In the genomic region with DNA sequence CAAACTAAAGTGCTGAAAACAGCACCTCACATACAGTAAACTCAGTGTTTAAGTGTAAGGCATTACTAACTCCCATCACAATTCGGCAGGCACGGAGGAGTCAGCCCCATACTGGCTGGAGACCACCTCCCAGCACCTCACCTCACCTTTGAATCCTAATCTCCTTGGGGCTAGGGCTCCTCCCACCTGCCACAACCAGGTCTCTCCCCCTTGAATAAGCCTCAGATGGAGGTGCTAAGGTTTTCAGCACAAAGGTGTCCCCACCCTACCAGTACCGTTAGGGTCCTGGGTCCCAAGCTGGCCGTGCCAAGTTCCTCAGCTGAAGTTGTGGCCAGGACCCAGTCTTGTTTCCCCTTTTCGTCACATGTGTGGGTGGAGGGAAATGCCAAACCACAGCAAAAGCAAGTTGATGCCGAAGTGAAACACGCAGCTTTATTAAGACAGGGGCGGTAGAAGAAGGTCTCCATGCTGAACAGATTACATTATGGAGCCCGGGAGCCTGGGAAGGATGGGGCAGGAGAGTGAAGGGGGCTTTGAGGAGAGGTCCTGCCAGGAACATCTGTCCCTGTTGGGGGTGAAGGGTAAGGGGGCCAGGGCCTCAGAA, we compare ENCODE assay signal across 8 cellular contexts. TPM values are rescaled to one million over a fixed set of nuclear protein-coding genes. Genes with fewer than 3 reads are reported as not detected.
DNase-seq lines count a peak whose midpoint lies in the region; ATAC-seq and TF ChIP-seq lines count a peak whose summit lies in the region.

A gene with protein sequence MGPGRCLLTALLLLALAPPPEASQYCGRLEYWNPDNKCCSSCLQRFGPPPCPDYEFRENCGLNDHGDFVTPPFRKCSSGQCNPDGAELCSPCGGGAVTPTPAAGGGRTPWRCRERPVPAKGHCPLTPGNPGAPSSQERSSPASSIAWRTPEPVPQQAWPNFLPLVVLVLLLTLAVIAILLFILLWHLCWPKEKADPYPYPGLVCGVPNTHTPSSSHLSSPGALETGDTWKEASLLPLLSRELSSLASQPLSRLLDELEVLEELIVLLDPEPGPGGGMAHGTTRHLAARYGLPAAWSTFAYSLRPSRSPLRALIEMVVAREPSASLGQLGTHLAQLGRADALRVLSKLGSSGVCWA (minus strand): TSS at position 332 of the 604 bp plus-strand sequence. CDS start 1,272 bp downstream, outside the sequence.

- H3K27ac Mint-ChIP-seq in stimulated activated effector memory CD8-positive, alpha-beta T cell treated with anti-CD3 and anti-CD28 coated beads, Interleukin-12 subunit alpha, Interleukin-12 subunit beta, amount 100 ng/mL, for 72 hours = peak within 1 kb of the TSS; percentile 99

- no peak within 1 kb of the TSS for H2BK15ac ChIP-seq in mesendoderm (replicated peaks; ENCODE audit: low read depth)

- H3K79me2 ChIP-seq in DOHH2 (ENCODE audit: control insufficient read depth, low read length) = peaks cover 10% of the 10 kb centered on the region
- H3K79me2 ChIP-seq in OCI-LY3 (ENCODE audit: low read length) = peaks cover 15% of the 10 kb centered on the region
- no peaks in the 10 kb centered on the region for H3K79me2 ChIP-seq in mesendoderm (ENCODE audit: control insufficient read depth, insufficient read depth, low read length)

- H3K27ac ChIP-seq in DOHH2 (ENCODE audit: low read depth, low read length) (no peak within 1 kb of the TSS; the same call in 1 of the 2 replicates), OCI-LY3 (ENCODE audit: low read length) (peak within 1 kb of the TSS; percentile 91), mesendoderm (ENCODE audit: low read depth, low read length) (no peak within 1 kb of the TSS)

- peak within 1 kb of the TSS; percentile 34; the same call in 1 of the 2 replicates for H2AFZ ChIP-seq in OCI-LY3 (ENCODE audit: low read depth, low read length)

- no peaks in the 10 kb centered on the region for H3K9me2 ChIP-seq in DOHH2 (replicated peaks; ENCODE audit: control insufficient read depth, low read length)

- no peaks in the 10 kb centered on the region for H3K9me3 Mint-ChIP-seq in stimulated activated effector memory CD8-positive, alpha-beta T cell treated with anti-CD3 and anti-CD28 coated beads, Interleukin-12 subunit alpha, Interleukin-12 subunit beta, amount 100 ng/mL, for 72 hours

- H3K36me3 Mint-ChIP-seq in stimulated activated effector memory CD8-positive, alpha-beta T cell treated with anti-CD3 and anti-CD28 coated beads, Interleukin-12 subunit alpha, Interleukin-12 subunit beta, amount 100 ng/mL, for 72 hours = peaks cover 72% of the 10 kb centered on the region

- H2AK5ac ChIP-seq in mesendoderm (ENCODE audit: low read length) = no peak within 1 kb of the TSS

- no peak within 1 kb of the TSS for H3K4ac ChIP-seq in mesendoderm (ENCODE audit: low read depth, low read length)

- TF ChIP-seq CTCF in DOHH2 (IDR thresholded peaks at IDR 0.05; ENCODE audit: low read depth, low read length, poor library complexity, severe bottlenecking) = no peak
- TF ChIP-seq CTCF in OCI-LY3 (IDR thresholded peaks at IDR 0.05; ENCODE audit: low read depth, low read length) = no peak

- H3K56ac ChIP-seq in mesendoderm (ENCODE audit: low read length) = peak within 1 kb of the TSS; percentile 74

- no peak within 1 kb of the TSS for H4K5ac ChIP-seq in mesendoderm (ENCODE audit: low read length)

- no CpG with 5 or more reads among the region's 9 CpGs for WGBS in mesendoderm (ENCODE audit: extremely low coverage, insufficient coverage, low lambda C conversion rate)

- H3K27me3 ChIP-seq in DOHH2 (ENCODE audit: control insufficient read depth, low read length) (no peaks in the 10 kb centered on the region), OCI-LY3 (ENCODE audit: low read depth, low read length) (no peaks in the 10 kb centered on the region), mesendoderm (ENCODE audit: insufficient read depth, low read length, poor library complexity) (no peaks in the 10 kb centered on the region)

- peak within 1 kb of the TSS; percentile 95 for H3K4me2 ChIP-seq in DOHH2 (ENCODE audit: low read length)
- peak within 1 kb of the TSS; percentile 82 for H3K4me2 ChIP-seq in OCI-LY3 (ENCODE audit: low read length)
- no peak within 1 kb of the TSS for H3K4me2 ChIP-seq in mesendoderm (ENCODE audit: low read length)

- peak; percentile 59 for DNase-seq in activated T-helper 9 cell treated with anti-CD3 and anti-CD28 coated beads, Interleukin-2, amount 50 U/mL, for 16 hours (ENCODE audit: low read depth)
- DNase-seq in mesendoderm = no peak
- peak; percentile 67 to 83 for DNase-seq in stimulated activated effector memory CD8-positive, alpha-beta T cell treated with anti-CD3 and anti-CD28 coated beads, Interleukin-12 subunit alpha, Interleukin-12 subunit beta, amount 100 ng/mL, for 72 hours (ENCODE audit: low spot score in 2 of 2)
- DNase-seq in NCI-H1417 (lab: John Stamatoyannopoulos, UW) = no peak
- DNase-seq in NCI-H2107 (lab: John Stamatoyannopoulos, UW) = no peak
- no peak for DNase-seq in inferior parietal cortex (ENCODE audit: extremely low spot score)

- H4K20me1 ChIP-seq in DOHH2 (ENCODE audit: control insufficient read depth, insufficient read depth, low read depth, low read length) = no peaks in the 10 kb centered on the region
- peaks cover 9% of the 10 kb centered on the region; the same call in 1 of the 2 replicates for H4K20me1 ChIP-seq in OCI-LY3 (ENCODE audit: insufficient read depth, low read length)

- H3K36me3 ChIP-seq in DOHH2 (ENCODE audit: control insufficient read depth, low read length) = peaks cover 27% of the 10 kb centered on the region
- peaks cover 21% of the 10 kb centered on the region for H3K36me3 ChIP-seq in OCI-LY3 (replicated peaks; ENCODE audit: low read depth, low read length)
- peaks cover 7% of the 10 kb centered on the region for H3K36me3 ChIP-seq in mesendoderm (ENCODE audit: control insufficient read depth, insufficient read depth, low read length)

- peaks cover 47% of the 10 kb centered on the region for H3K4me1 ChIP-seq in DOHH2 (ENCODE audit: control insufficient read depth, low read length)
- peaks cover 38% of the 10 kb centered on the region for H3K4me1 ChIP-seq in OCI-LY3 (ENCODE audit: low read length)
- no peaks in the 10 kb centered on the region for H3K4me1 ChIP-seq in mesendoderm (ENCODE audit: control insufficient read depth, low read depth, low read length)

- H3K18ac ChIP-seq in mesendoderm (ENCODE audit: low read length) = no peak within 1 kb of the TSS

- H4K8ac ChIP-seq in mesendoderm (ENCODE audit: low read depth, low read length) = no peak within 1 kb of the TSS

- ATAC-seq in stimulated activated effector memory CD8-positive, alpha-beta T cell treated with anti-CD3 and anti-CD28 coated beads, Interleukin-12 subunit alpha, Interleukin-12 subunit beta, amount 100 ng/mL, for 72 hours = peak; percentile 3

- H3K79me1 ChIP-seq in mesendoderm (ENCODE audit: low read length) = no peaks in the 10 kb centered on the region

- H2BK5ac ChIP-seq in mesendoderm (ENCODE audit: low read length) = no peak within 1 kb of the TSS

- H3K4me3 ChIP-seq in DOHH2 (ENCODE audit: low read length) = peak within 1 kb of the TSS; percentile 87; the same call in 1 of the 2 replicates
- H3K4me3 ChIP-seq in OCI-LY3 (ENCODE audit: low read length) = peak within 1 kb of the TSS; percentile 82
- no peak within 1 kb of the TSS for H3K4me3 ChIP-seq in mesendoderm (ENCODE audit: low read length)

- H3K4me1 Mint-ChIP-seq in stimulated activated effector memory CD8-positive, alpha-beta T cell treated with anti-CD3 and anti-CD28 coated beads, Interleukin-12 subunit alpha, Interleukin-12 subunit beta, amount 100 ng/mL, for 72 hours = peaks cover 70% of the 10 kb centered on the region

- no peak within 1 kb of the TSS for H3K23ac ChIP-seq in mesendoderm (ENCODE audit: low read length)

- peaks cover 9% of the 10 kb centered on the region for H3F3A ChIP-seq in DOHH2 (ENCODE audit: control insufficient read depth, insufficient read depth)

- H3K9me3 ChIP-seq in DOHH2 (ENCODE audit: control insufficient read depth, insufficient read depth, low read length) (peaks cover 5% of the 10 kb centered on the region; the same call in 1 of the 2 replicates), OCI-LY3 (ENCODE audit: insufficient read depth, low read length) (no peaks in the 10 kb centered on the region)

- H3K4me3 Mint-ChIP-seq in stimulated activated effector memory CD8-positive, alpha-beta T cell treated with anti-CD3 and anti-CD28 coated beads, Interleukin-12 subunit alpha, Interleukin-12 subunit beta, amount 100 ng/mL, for 72 hours = peak within 1 kb of the TSS; percentile 94

- H2BK120ac ChIP-seq in mesendoderm (ENCODE audit: low read depth, low read length) = no peak within 1 kb of the TSS

- H3K9ac ChIP-seq in OCI-LY3 (ENCODE audit: low read length) (peak within 1 kb of the TSS; percentile 77), mesendoderm (ENCODE audit: low read length) (no peak within 1 kb of the TSS)

RNA-seq across cellular contexts. Expression of the gene that starts here (rescaled TPM):
- 6.2 TPM for polyA plus RNA-seq in mesendoderm (2013, experiment 1 of 2)
- polyA plus RNA-seq in mesendoderm (2013, experiment 2 of 2) = 5.7 TPM

Comparison
In these comparisons a context has a peak if more than half of its experiments do, and no peak if none do; other contexts are left out.
1. DNase-seq: peak in activated T-helper 9 cell treated with anti-CD3 and anti-CD28 coated beads, Interleukin-2, amount 50 U/mL, for 16 hours (single experiment) and stimulated activated effector memory CD8-positive, alpha-beta T cell treated with anti-CD3 and anti-CD28 coated beads, Interleukin-12 subunit alpha, Interleukin-12 subunit beta, amount 100 ng/mL, for 72 hours (2 of 2); none in mesendoderm (single experiment), NCI-H1417 (0 of 3), NCI-H2107 (single experiment) and inferior parietal cortex (single experiment).